ENCODE assay signal across 1 cellular context in the genomic region with DNA sequence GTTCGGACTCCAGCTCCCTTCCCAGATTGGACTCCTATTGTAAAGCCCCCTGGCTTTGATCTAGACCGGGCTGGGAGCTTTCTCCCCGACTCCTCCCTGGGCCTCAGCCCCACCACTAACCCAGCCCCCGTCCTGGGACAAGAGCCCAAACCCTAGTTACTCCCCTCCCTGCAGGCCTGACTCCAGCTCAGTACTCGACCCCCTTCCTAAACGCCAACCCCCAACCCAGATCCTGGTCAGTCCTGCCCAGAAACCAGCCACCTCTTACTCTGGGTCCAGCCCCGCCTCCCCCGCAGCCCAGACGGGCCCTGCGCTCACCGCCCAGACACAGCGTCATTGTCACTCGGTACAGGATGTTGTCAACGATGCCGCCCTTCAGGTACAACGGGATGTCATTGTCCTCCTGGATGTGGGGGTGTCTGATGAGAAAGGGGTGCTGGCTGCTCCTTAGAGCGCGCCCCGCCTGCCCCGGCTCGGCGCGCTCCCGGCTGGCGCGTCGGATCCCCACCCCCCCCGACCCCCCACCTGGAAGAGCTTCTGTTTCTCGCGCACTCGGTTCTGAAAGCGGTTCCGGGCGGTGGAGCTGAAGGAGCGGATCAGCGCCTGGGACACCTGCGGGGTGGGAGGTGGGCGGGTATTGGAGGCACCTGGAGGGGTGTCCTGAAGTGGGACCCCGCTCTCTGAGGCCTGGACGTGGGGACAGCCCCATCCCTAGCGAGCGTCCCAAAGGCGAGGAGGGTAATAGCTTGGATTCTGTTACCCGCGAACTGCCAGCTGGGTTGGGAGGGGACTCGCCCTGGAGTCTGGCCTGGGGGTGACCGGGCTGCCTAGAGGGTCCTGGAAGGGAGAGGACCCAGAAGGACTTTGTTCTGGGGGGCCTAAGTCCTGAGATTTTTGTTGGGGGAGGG.
TF ChIP-seq lines count a peak whose summit lies in the region.

No MANE protein-coding gene starts in this region.

TF ChIP-seq in GM12891, 5 proteins besides CTCF, POLR2A, EP300 and RAD21:
- TF ChIP-seq POLR2AphosphoS5 (IDR thresholded peaks at IDR 0.05; ENCODE audit: low read depth, low read length): no peak
- no peak for TF ChIP-seq TAF1 (IDR thresholded peaks at IDR 0.05; ENCODE audit: low read depth, low read length)
- TF ChIP-seq POU2F2 (IDR thresholded peaks at IDR 0.05; ENCODE audit: low read depth, low read length): no peak
- no peak for TF ChIP-seq PAX5 (IDR thresholded peaks at IDR 0.05; ENCODE audit: insufficient read depth, low read length, severe bottlenecking)
- TF ChIP-seq SPI1 (IDR thresholded peaks at IDR 0.05; ENCODE audit: low read depth, low read length): no peak
TF ChIP-seq in GM12891: peak in this region for 0.
